In genomic region chr1:85321237-85321964, GRCh38 we compare ENCODE assay signal across 8 cellular contexts. TPM values are rescaled to one million over a fixed set of nuclear protein-coding genes. Genes with fewer than 3 reads are reported as not detected.
A peak's percentile ranks its signal among the peaks of the same experiment; 100 is the strongest.
DNase-seq lines count a peak whose midpoint lies in the region; ATAC-seq and TF ChIP-seq lines count a peak whose summit lies in the region.

No MANE protein-coding gene starts in this region.

- peak; percentile 1 for DNase-seq in stimulated activated naive CD4-positive, alpha-beta T cell treated with Interleukin-2 at 50 U/mL for 16 hours (lab: John Stamatoyannopoulos, UW)
- DNase-seq in stimulated activated naive CD4-positive, alpha-beta T cell (lab: John Stamatoyannopoulos, UW): no peak
- DNase-seq in KBM-7: peak; percentile 32
- peak; percentile 43 to 81 for DNase-seq in cardiac fibroblast (ENCODE audit: low read depth in 2 of 2)
- no peak for DNase-seq in NCI-H187 (lab: John Stamatoyannopoulos, UW)
- no peak for DNase-seq in Karpas-422
- DNase-seq in upper lobe of left lung: no peak

- TF ChIP-seq CTCF in cardiac fibroblast (IDR thresholded peaks at IDR 0.05; ENCODE audit: low read depth, low read length) (no peak), upper lobe of left lung (IDR thresholded peaks at IDR 0.05) (no peak)

- H3K36me3 ChIP-seq in Karpas-422 (ENCODE audit: insufficient read depth, low read length) (no peaks in the 10 kb centered on the region), upper lobe of left lung (no peaks in the 10 kb centered on the region)

- WGBS in upper lobe of left lung, 2 donors: 84 to 88% methylated on average over 7 of the region's 7 CpGs

- TF ChIP-seq POLR2A in upper lobe of left lung (IDR thresholded peaks at IDR 0.05): no peak

- TF ChIP-seq EP300 in upper lobe of left lung (IDR thresholded peaks at IDR 0.05): no peak

- H3K27ac ChIP-seq in Karpas-422 (ENCODE audit: low read length) (no peak overlapping the region), upper lobe of left lung (no peak overlapping the region)

- H3K27me3 ChIP-seq in Karpas-422 (ENCODE audit: low read length) (no peaks in the 10 kb centered on the region), upper lobe of left lung (no peaks in the 10 kb centered on the region)

- no peak overlapping the region for H3K4me3 ChIP-seq in cardiac fibroblast (replicated peaks in 1 of 2; ENCODE audit: low read depth in 2 of 2, low read length in 2 of 2)
- no peak overlapping the region for H3K4me3 ChIP-seq in Karpas-422 (ENCODE audit: low read length)
- no peak overlapping the region for H3K4me3 ChIP-seq in upper lobe of left lung

- in situ Hi-C loops in KBM-7 (cut with MboI; ENCODE audit: low pct_unique_long_range_greater_than_20kb, low sequenced_read_pairs): no loop called here

- H3K9ac ChIP-seq in Karpas-422 (ENCODE audit: low read length): no peak overlapping the region

- H3K9me2 ChIP-seq in Karpas-422 (replicated peaks; ENCODE audit: insufficient read depth, low read length): no peaks in the 10 kb centered on the region

- H3K4me2 ChIP-seq in Karpas-422 (ENCODE audit: low read depth, low read length, poor library complexity, severe bottlenecking): no peak overlapping the region

- H2AFZ ChIP-seq in Karpas-422 (ENCODE audit: low read length): no peak overlapping the region

- H3K9me3 ChIP-seq in Karpas-422 (ENCODE audit: low read length): no peaks in the 10 kb centered on the region
- H3K9me3 ChIP-seq in upper lobe of left lung: no peaks in the 10 kb centered on the region

- no peaks in the 10 kb centered on the region for H3K79me2 ChIP-seq in Karpas-422 (ENCODE audit: low read length)

- H4K20me1 ChIP-seq in Karpas-422 (ENCODE audit: insufficient read depth, low read depth, low read length): no peaks in the 10 kb centered on the region

- no peak for ATAC-seq in upper lobe of left lung (ENCODE audit: low FRiP score in 2 of 2)
- ATAC-seq in HG03342 (IDR thresholded peaks at IDR 0.05; ENCODE audit: unreplicated experiment): no peak

- H3K4me1 ChIP-seq in Karpas-422 (ENCODE audit: low read length) (no peaks in the 10 kb centered on the region), upper lobe of left lung (peaks cover 0 to 2% (median 0%) of the 10 kb centered on the region in 4 donors)

RNA-seq across cellular contexts. Expression of gene BCL10, which starts 45.0 kb away (rescaled TPM):
- total RNA-seq in Karpas-422 (2014; rRNA removed; shearing (Covaris generic); ENCODE audit: low replicate concordance): 16.5 and 32.2 TPM in 2 replicates
- 10 to 100 TPM; 14.5 to 31.0 (median 20.4) TPM for total RNA-seq in upper lobe of left lung

Comparison
In these comparisons a context has a peak if more than half of its experiments do, and no peak if none do; other contexts are left out.
1. DNase-seq: peak in stimulated activated naive CD4-positive, alpha-beta T cell treated with Interleukin-2 at 50 U/mL for 16 hours (single experiment), KBM-7 (single experiment) and cardiac fibroblast (2 of 2); none in stimulated activated naive CD4-positive, alpha-beta T cell (0 of 6), NCI-H187 (0 of 2), Karpas-422 (single experiment) and upper lobe of left lung (0 of 2).